Comparison of ENCODE assay signal across 27 cellular contexts in genomic region chr1:107483949-107484348, GRCh38.
"Had no signal": no experiment of that assay in that cellular context is flagged by ENCODE, and none has a peak within 500 bp of the region (broad histone marks: within the 10 kb centered on the region; RNA-seq: fewer than 3 reads in every experiment).

No MANE protein-coding gene starts in this region.

- H3K4me3 ChIP-seq: stomach, suprapubic skin, testis, thoracic aorta, thyroid gland, tibial artery, tibial nerve, transverse colon, upper lobe of left lung, upper lobe of right lung, uterus, vagina had no signal

- H3K27me3 ChIP-seq: testis, thyroid gland, uterus, vagina had no signal

- H3K36me3 ChIP-seq: stomach, suprapubic skin, thoracic aorta, thyroid gland, tibial artery, tibial nerve, transverse colon, upper lobe of left lung, upper lobe of right lung, uterus, vagina had no signal

- H3K36me3 Mint-ChIP-seq: stimulated activated effector memory CD8-positive, alpha-beta T cell treated with anti-CD3 and anti-CD28 coated beads, Interleukin-12 subunit alpha, Interleukin-12 subunit beta, amount 100 ng/mL, for 72 hours; stimulated activated memory B cell treated with anti-CD40 and anti-IgM and Interleukin-4, amounts not matched to agents 10 μg/mL and 1 μg/mL and 100 μg/mL, for 72 hours; stimulated activated naive B cell treated with anti-CD40 and anti-IgM and Interleukin-4, amounts not matched to agents 10 μg/mL and 1 μg/mL and 100 μg/mL, for 72 hours; type B pancreatic cell had no signal

- H3K9me3 Mint-ChIP-seq: stimulated activated effector memory CD8-positive, alpha-beta T cell treated with anti-CD3 and anti-CD28 coated beads, Interleukin-12 subunit alpha, Interleukin-12 subunit beta, amount 100 ng/mL, for 72 hours; stimulated activated memory B cell treated with anti-CD40 and anti-IgM and Interleukin-4, amounts not matched to agents 10 μg/mL and 1 μg/mL and 100 μg/mL, for 72 hours; stimulated activated naive B cell treated with anti-CD40 and anti-IgM and Interleukin-4, amounts not matched to agents 10 μg/mL and 1 μg/mL and 100 μg/mL, for 72 hours; stimulated activated naive CD8-positive, alpha-beta T cell treated with anti-CD3 and anti-CD28 coated beads, Interleukin-15, Interleukin-2, amounts not matched to agents 100 ng/mL and 50 ng/mL, for 24 hours; type B pancreatic cell had no signal

- ATAC-seq: stimulated activated effector memory CD8-positive, alpha-beta T cell treated with anti-CD3 and anti-CD28 coated beads, Interleukin-12 subunit alpha, Interleukin-12 subunit beta, amount 100 ng/mL, for 72 hours; stimulated activated memory B cell treated with anti-CD40 and anti-IgM and Interleukin-4, amounts not matched to agents 10 μg/mL and 1 μg/mL and 100 μg/mL, for 72 hours; stimulated activated naive B cell treated with anti-CD40 and anti-IgM and Interleukin-4, amounts not matched to agents 10 μg/mL and 1 μg/mL and 100 μg/mL, for 72 hours; upper lobe of right lung had no signal

- H3K4me3 Mint-ChIP-seq: stimulated activated effector memory CD8-positive, alpha-beta T cell treated with anti-CD3 and anti-CD28 coated beads, Interleukin-12 subunit alpha, Interleukin-12 subunit beta, amount 100 ng/mL, for 72 hours; stimulated activated memory B cell treated with anti-CD40 and anti-IgM and Interleukin-4, amounts not matched to agents 10 μg/mL and 1 μg/mL and 100 μg/mL, for 72 hours; stimulated activated naive B cell treated with anti-CD40 and anti-IgM and Interleukin-4, amounts not matched to agents 10 μg/mL and 1 μg/mL and 100 μg/mL, for 72 hours; stimulated activated naive CD8-positive, alpha-beta T cell treated with anti-CD3 and anti-CD28 coated beads, Interleukin-15, Interleukin-2, amounts not matched to agents 100 ng/mL and 50 ng/mL, for 24 hours; type B pancreatic cell had no signal

- H3K27ac Mint-ChIP-seq: stimulated activated effector memory CD8-positive, alpha-beta T cell treated with anti-CD3 and anti-CD28 coated beads, Interleukin-12 subunit alpha, Interleukin-12 subunit beta, amount 100 ng/mL, for 72 hours; stimulated activated memory B cell treated with anti-CD40 and anti-IgM and Interleukin-4, amounts not matched to agents 10 μg/mL and 1 μg/mL and 100 μg/mL, for 72 hours; stimulated activated naive B cell treated with anti-CD40 and anti-IgM and Interleukin-4, amounts not matched to agents 10 μg/mL and 1 μg/mL and 100 μg/mL, for 72 hours; stimulated activated naive CD8-positive, alpha-beta T cell treated with anti-CD3 and anti-CD28 coated beads, Interleukin-15, Interleukin-2, amounts not matched to agents 100 ng/mL and 50 ng/mL, for 24 hours; type B pancreatic cell had no signal

- H3K27me3 Mint-ChIP-seq: stimulated activated memory B cell treated with anti-CD40 and anti-IgM and Interleukin-4, amounts not matched to agents 10 μg/mL and 1 μg/mL and 100 μg/mL, for 72 hours had no signal

- H3K9me3 ChIP-seq: stomach, suprapubic skin, testis, thoracic aorta, thyroid gland, tibial artery, tibial nerve, transverse colon, upper lobe of left lung, upper lobe of right lung, uterus, vagina had no signal

- H3K27ac ChIP-seq: stomach, testis, thoracic aorta, thyroid gland, tibial artery, tibial nerve, transverse colon, upper lobe of left lung, upper lobe of right lung, uterus, vagina had no signal

- H3K4me1 ChIP-seq: thyroid gland, transverse colon, upper lobe of right lung had no signal

- DNase-seq: stimulated activated CD4-positive, alpha-beta T cell treated with anti-CD3 and anti-CD28 coated beads, Interleukin-2, amount 100 ng/mL, for 24 hours; stimulated activated CD4-positive, alpha-beta T cell treated with anti-CD3 and anti-CD28 coated beads, Interleukin-2, amount 100 ng/mL, for 48 hours; stimulated activated CD4-positive, alpha-beta T cell treated with anti-CD3 and anti-CD28 coated beads, Interleukin-4, amount 100 ng/mL, for 1 hour; stimulated activated CD4-positive, alpha-beta T cell treated with anti-CD3 and anti-CD28 coated beads, Interleukin-4, amount 100 ng/mL, for 24 hours; stimulated activated CD4-positive, alpha-beta T cell treated with anti-CD3 and anti-CD28 coated beads, Interleukin-4, amount 100 ng/mL, for 4 hours; stimulated activated CD8-positive, alpha-beta memory T cell treated with anti-CD3 and anti-CD28 coated beads, Interleukin-4, amount 100 ng/mL, for 48 hours; stimulated activated naive B cell treated with anti-CD40 and anti-IgM and Interleukin-4, amounts not matched to agents 10 μg/mL and 1 μg/mL and 100 μg/mL, for 72 hours; stimulated activated naive CD4-positive, alpha-beta T cell; stimulated activated naive CD4-positive, alpha-beta T cell treated with Interleukin-2 at 50 U/mL for 16 hours; stomach; substantia nigra; testis; thyroid gland; tibial artery; transverse colon; trophoblast cell; upper lobe of left lung; upper lobe of right lung; uterus had no signal
